ENCODE assay signal across 8 cellular contexts in genomic region chr12:6613015-6613775, GRCh38. TPM values are rescaled to one million over a fixed set of nuclear protein-coding genes. Genes with fewer than 3 reads are reported as not detected.
DNase-seq lines count a peak whose midpoint lies in the region; ATAC-seq and TF ChIP-seq lines count a peak whose summit lies in the region.

No MANE protein-coding gene starts in this region.

- H3K9ac ChIP-seq in iPS-18a (ENCODE audit: low read length), result peak overlapping the region; percentile 82

- peak in 1 of 3 donors; percentile 72 for DNase-seq in CD4-positive, CD25-positive, alpha-beta regulatory T cell
- DNase-seq in HT-29 (ENCODE audit: low spot score), result peak; percentile 82
- peak; percentile 97 for DNase-seq in NCI-H82 (lab: John Stamatoyannopoulos, UW)
- peak; percentile 58 to 74 (median 72) for DNase-seq in body of pancreas
- no peak for DNase-seq in retinal pigment epithelial cell (ENCODE audit: low read depth)
- no peak for DNase-seq in GM20000 (ENCODE audit: low spot score)

- peaks cover 0 to 1% (median 0%) of the 10 kb centered on the region in 7 donors for H3K9me3 Mint-ChIP-seq in CD4-positive, CD25-positive, alpha-beta regulatory T cell

- H3K27ac ChIP-seq in CD4-positive, CD25-positive, alpha-beta regulatory T cell (ENCODE audit: insufficient read depth, low read length, poor library complexity, severe bottlenecking), result peak overlapping the region; percentile 59
- H3K27ac ChIP-seq in body of pancreas (peak overlapping the region; percentile 85 to 92 (median 90)), iPS-18a (ENCODE audit: low read length) (peak overlapping the region; percentile 92)

- peaks cover 14 to 63% (median 35%) of the 10 kb centered on the region in 4 donors for H3K4me1 Mint-ChIP-seq in CD4-positive, CD25-positive, alpha-beta regulatory T cell

- no peaks in the 10 kb centered on the region for H3K27me3 Mint-ChIP-seq in CD4-positive, CD25-positive, alpha-beta regulatory T cell

- H3K4me3 ChIP-seq in CD4-positive, CD25-positive, alpha-beta regulatory T cell (ENCODE audit: low read depth, low read length), result no peak overlapping the region
- H3K4me3 ChIP-seq in body of pancreas (no peak overlapping the region), iPS-18a (ENCODE audit: low read length) (peak overlapping the region; percentile 55), retinal pigment epithelial cell (ENCODE audit: low read length) (peak overlapping the region; percentile 12)

- H3K4me1 ChIP-seq in CD4-positive, CD25-positive, alpha-beta regulatory T cell (ENCODE audit: control insufficient read depth, insufficient read depth, low read length, poor library complexity, severe bottlenecking), result peaks cover 31% of the 10 kb centered on the region
- peaks cover 29% of the 10 kb centered on the region for H3K4me1 ChIP-seq in body of pancreas
- H3K4me1 ChIP-seq in iPS-18a (ENCODE audit: control insufficient read depth, low read depth, low read length), result peaks cover 30% of the 10 kb centered on the region

- H3K36me3 Mint-ChIP-seq in CD4-positive, CD25-positive, alpha-beta regulatory T cell, result no peaks in the 10 kb centered on the region

- no peaks in the 10 kb centered on the region for H3K9me3 ChIP-seq in CD4-positive, CD25-positive, alpha-beta regulatory T cell (ENCODE audit: control insufficient read depth in 2 of 2, low read length in 2 of 2)
- H3K9me3 ChIP-seq in body of pancreas (no peaks in the 10 kb centered on the region), iPS-18a (ENCODE audit: control insufficient read depth, low read depth, low read length) (no peaks in the 10 kb centered on the region)

- TF ChIP-seq CTCF in body of pancreas (IDR thresholded peaks at IDR 0.05) (no peak), retinal pigment epithelial cell (conservative IDR thresholded peaks at IDR 0.05; ENCODE audit: low read depth, low read length) (no peak), GM20000 (IDR thresholded peaks at IDR 0.05; ENCODE audit: extremely low read depth, missing control alignments) (no peak)

- no peaks in the 10 kb centered on the region for H3K36me3 ChIP-seq in CD4-positive, CD25-positive, alpha-beta regulatory T cell (ENCODE audit: control insufficient read depth, insufficient read depth, low read length)
- no peaks in the 10 kb centered on the region for H3K36me3 ChIP-seq in body of pancreas (replicated peaks in 1 of 2; ENCODE audit: insufficient read depth in 1 of 2, low read depth in 2 of 2)
- no peaks in the 10 kb centered on the region for H3K36me3 ChIP-seq in iPS-18a (ENCODE audit: control insufficient read depth, low read depth, low read length)

- peak in 1 of 3 donors; percentile 6 for TF ChIP-seq POLR2A in body of pancreas (IDR thresholded peaks at IDR 0.05)

- no peak for ATAC-seq in CD4-positive, CD25-positive, alpha-beta regulatory T cell (ENCODE audit: low read depth in 2 of 2)
- ATAC-seq in body of pancreas (peak; percentile 15), HG03565 (IDR thresholded peaks at IDR 0.05; ENCODE audit: unreplicated experiment) (no peak)

- H3K27ac Mint-ChIP-seq in CD4-positive, CD25-positive, alpha-beta regulatory T cell, result peak overlapping the region in 2 of 3 donors; percentile 62 to 89

- intact Hi-C loops in body of pancreas (cut with DNase I), result loop anchor here (10.0 kb wide), 1 partner anchor 52 kb away; the partner anchor contains the start of gene ING4

- no peaks in the 10 kb centered on the region for H3K27me3 ChIP-seq in CD4-positive, CD25-positive, alpha-beta regulatory T cell (ENCODE audit: control insufficient read depth, insufficient read depth, low read length)
- no peaks in the 10 kb centered on the region for H3K27me3 ChIP-seq in body of pancreas
- H3K27me3 ChIP-seq in iPS-18a (ENCODE audit: control insufficient read depth, insufficient read depth, low read length), result no peaks in the 10 kb centered on the region

- WGBS in body of pancreas, 2 donors, result 2 to 8% methylated on average over 8 to 16 of the region's 17 CpGs

- no peak overlapping the region for H3K4me3 Mint-ChIP-seq in CD4-positive, CD25-positive, alpha-beta regulatory T cell

RNA-seq across cellular contexts. Expression of gene CHD4, which starts 6.0 kb away (rescaled TPM):
- total RNA-seq in CD4-positive, CD25-positive, alpha-beta regulatory T cell, result 474 TPM
- 10 to 100 TPM; 32.2 to 43.4 (median 38.8) TPM for polyA plus RNA-seq in CD4-positive, CD25-positive, alpha-beta regulatory T cell
- 253 and 269 TPM in 2 replicates for total RNA-seq in HT-29 (2014; rRNA removed; shearing (Covaris generic))
- 100 to 1,000 TPM; 114 to 122 TPM for total RNA-seq in body of pancreas

RNA-seq across cellular contexts. Expression of gene LPAR5, which starts 22.6 kb away (rescaled TPM):
- 7.0 TPM for total RNA-seq in CD4-positive, CD25-positive, alpha-beta regulatory T cell
- polyA plus RNA-seq in CD4-positive, CD25-positive, alpha-beta regulatory T cell, result 10 to 100 TPM in 1 of 4 donors, 1 to 10 TPM in 3; 6.6 to 17.3 (median 8.6) TPM
- total RNA-seq in HT-29 (2014; rRNA removed; shearing (Covaris generic)), result 0.03 TPM in 1 of 2 replicates, not detected in the other
- 1 to 10 TPM in 1 of 2 donors, under 1 TPM in 1; 0.66 to 3.6 TPM for total RNA-seq in body of pancreas

RNA-seq across cellular contexts. Expression of gene ACRBP, which starts 34.0 kb away (rescaled TPM):
- 13.7 TPM for total RNA-seq in CD4-positive, CD25-positive, alpha-beta regulatory T cell
- polyA plus RNA-seq in CD4-positive, CD25-positive, alpha-beta regulatory T cell, result under 1 TPM in 1 of 4 donors, not detected in 3; 0.41 TPM
- 0.31 TPM in 1 of 2 replicates, not detected in the other for total RNA-seq in HT-29 (2014; rRNA removed; shearing (Covaris generic))
- 1 to 10 TPM in 1 of 2 donors, under 1 TPM in 1; 0.78 to 5.9 TPM for total RNA-seq in body of pancreas

RNA-seq across cellular contexts. Expression of gene NOP2, which starts 45.1 kb away (rescaled TPM):
- total RNA-seq in CD4-positive, CD25-positive, alpha-beta regulatory T cell, result 77.5 TPM
- polyA plus RNA-seq in CD4-positive, CD25-positive, alpha-beta regulatory T cell, result 10 to 100 TPM; 13.2 to 34.0 (median 22.5) TPM
- total RNA-seq in HT-29 (2014; rRNA removed; shearing (Covaris generic)), result 73.5 and 74.9 TPM in 2 replicates
- 10 to 100 TPM; 10.9 to 83.1 TPM for total RNA-seq in body of pancreas

RNA-seq across cellular contexts. Expression of gene ING4, which starts 49.7 kb away (rescaled TPM):
- total RNA-seq in CD4-positive, CD25-positive, alpha-beta regulatory T cell, result 34.6 TPM
- polyA plus RNA-seq in CD4-positive, CD25-positive, alpha-beta regulatory T cell, result 10 to 100 TPM; 70.5 to 90.6 (median 82.4) TPM
- total RNA-seq in HT-29 (2014; rRNA removed; shearing (Covaris generic)), result 25.1 and 27.4 TPM in 2 replicates
- total RNA-seq in body of pancreas, result 10 to 100 TPM; 23.3 to 39.9 TPM

Comparison
In these comparisons a context has a peak if more than half of its experiments do, and no peak if none do; other contexts are left out.
1. DNase-seq: peak in HT-29 (single experiment), NCI-H82 (single experiment) and body of pancreas (4 of 4); none in retinal pigment epithelial cell (single experiment) and GM20000 (single experiment).
2. H3K4me3 ChIP-seq: peak in iPS-18a (single experiment) and retinal pigment epithelial cell (single experiment); none in CD4-positive, CD25-positive, alpha-beta regulatory T cell (single experiment) and body of pancreas (0 of 2).
3. Peak in every context shown above with its lines, with median percentiles within 50 percentile points of each other: H3K27ac ChIP-seq.